Comparison of ENCODE assay signal across 7 cellular contexts in genomic region chr20:35618032-35618371, GRCh38. TPM values are rescaled to one million over a fixed set of nuclear protein-coding genes. Genes with fewer than 3 reads are reported as not detected.
A peak's percentile ranks its signal among the peaks of the same experiment; 100 is the strongest.
DNase-seq lines count a peak whose midpoint lies in the region; ATAC-seq and TF ChIP-seq lines count a peak whose summit lies in the region.

No MANE protein-coding gene starts in this region.

- intact Hi-C loops in spleen (cut with DNase I; ENCODE audit: low total_unique reads), result loop anchor here (5.0 to 10.0 kb wide), 2 partner anchors 44 to 73 kb away; partner anchors contain the start of genes CPNE1, ERGIC3 and RBM12

- no peaks in the 10 kb centered on the region for H3K9me3 ChIP-seq in spleen

- H3K4me3 Mint-ChIP-seq in WTC11, result peak overlapping the region; percentile 89

- H3K27me3 ChIP-seq in H7 (ENCODE audit: control insufficient read depth, insufficient read depth, low read length) (peaks cover 22% of the 10 kb centered on the region), spleen (replicated peaks in 1 of 7) (peaks cover 0 to 20% (median 0%) of the 10 kb centered on the region in 7 donors)

- H3K36me3 Mint-ChIP-seq in WTC11, result no peaks in the 10 kb centered on the region

- 30 to 47% (median 37%) methylated on average over 3 of the region's 3 CpGs for WGBS in spleen, 5 donors

- CTCF ChIA-PET in WTC11 (lab: Charles Lee), result interaction anchor here (1.3 to 6.7 kb wide), 13 partner anchors 12 to 336 kb away, joined by 8 to 62 read pairs (median 10); partner anchors contain the start of genes ERGIC3, RBM39 and SCAND1

- DNase-seq in H7 (no peak), WTC11 (ENCODE audit: low spot score) (no peak), fibroblast of the aortic adventitia (ENCODE audit: low read depth) (no peak), spleen (peak; percentile 54), erythroblast (lab: John Stamatoyannopoulos, UW) (no peak), NCI-H774 (lab: John Stamatoyannopoulos, UW) (no peak), A172 (ENCODE audit: low spot score) (no peak)

- no peaks in the 10 kb centered on the region; the same call in 1 of the 2 replicates for H3K36me3 ChIP-seq in H7 (replicated peaks; ENCODE audit: control insufficient read depth, insufficient read depth, low read length)
- peaks cover 0 to 12% (median 0%) of the 10 kb centered on the region in 6 donors for H3K36me3 ChIP-seq in spleen

- H3K4me3 ChIP-seq in H7 (ENCODE audit: insufficient read depth, low read depth, low read length) (peak overlapping the region; percentile 61; the same call in 1 of the 2 replicates), fibroblast of the aortic adventitia (ENCODE audit: low read depth, low read length) (peak overlapping the region; percentile 71), spleen (peak overlapping the region in 5 of 8 donors; percentile 46 to 81 (median 55))

- POLR2A ChIA-PET in WTC11 (lab: Charles Lee), result interaction anchor here (0.6 to 3.0 kb wide), 3 partner anchors 9 to 124 kb away, joined by 4 to 10 read pairs (median 5); partner anchors contain the start of gene RBM39

- no peaks in the 10 kb centered on the region for H3K9me3 Mint-ChIP-seq in WTC11

- H3K4me1 Mint-ChIP-seq in WTC11, result peaks cover 15% of the 10 kb centered on the region

- no peak for ATAC-seq in WTC11

- peaks cover 23 to 65% (median 47%) of the 10 kb centered on the region in 6 donors for H3K4me1 ChIP-seq in spleen

- H3K27me3 Mint-ChIP-seq in WTC11 (ENCODE audit: low read depth), result peaks cover 27% of the 10 kb centered on the region

- TF ChIP-seq POLR2A in spleen (IDR thresholded peaks at IDR 0.05) (no peak), erythroblast (IDR thresholded peaks at IDR 0.05; ENCODE audit: low read length) (no peak)

- TF ChIP-seq CTCF in WTC11 (IDR thresholded peaks at IDR 0.05) (no peak), fibroblast of the aortic adventitia (IDR thresholded peaks at IDR 0.05; ENCODE audit: insufficient read depth, low read length) (no peak), spleen (IDR thresholded peaks at IDR 0.05 in 8 of 11, conservative IDR thresholded peaks at IDR 0.05 in 3 of 11) (no peak)

- H3K27ac Mint-ChIP-seq in WTC11, result no peak overlapping the region

- peak overlapping the region in 5 of 8 donors; percentile 91 to 96 (median 92) for H3K27ac ChIP-seq in spleen

TF ChIP-seq in WTC11, 78 proteins besides CTCF, POLR2A, EP300 and RAD21:
- TF ChIP-seq, protein P1, sequence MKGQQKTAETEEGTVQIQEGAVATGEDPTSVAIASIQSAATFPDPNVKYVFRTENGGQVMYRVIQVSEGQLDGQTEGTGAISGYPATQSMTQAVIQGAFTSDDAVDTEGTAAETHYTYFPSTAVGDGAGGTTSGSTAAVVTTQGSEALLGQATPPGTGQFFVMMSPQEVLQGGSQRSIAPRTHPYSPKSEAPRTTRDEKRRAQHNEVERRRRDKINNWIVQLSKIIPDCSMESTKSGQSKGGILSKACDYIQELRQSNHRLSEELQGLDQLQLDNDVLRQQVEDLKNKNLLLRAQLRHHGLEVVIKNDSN (CRISPR knock-in tag; IDR thresholded peaks at IDR 0.05), result no peak
- TF ChIP-seq GRHL2 (CRISPR knock-in tag; IDR thresholded peaks at IDR 0.05; ENCODE audit: insufficient replicate concordance, severe bottlenecking), result no peak
- no peak for TF ChIP-seq E2F5 (CRISPR knock-in tag; IDR thresholded peaks at IDR 0.05)
- no peak for TF ChIP-seq E2F4 (CRISPR knock-in tag; IDR thresholded peaks at IDR 0.05; ENCODE audit: borderline replicate concordance, low read depth)
- no peak for TF ChIP-seq ZSCAN18 (CRISPR knock-in tag; IDR thresholded peaks at IDR 0.05)
- TF ChIP-seq, protein P2, sequence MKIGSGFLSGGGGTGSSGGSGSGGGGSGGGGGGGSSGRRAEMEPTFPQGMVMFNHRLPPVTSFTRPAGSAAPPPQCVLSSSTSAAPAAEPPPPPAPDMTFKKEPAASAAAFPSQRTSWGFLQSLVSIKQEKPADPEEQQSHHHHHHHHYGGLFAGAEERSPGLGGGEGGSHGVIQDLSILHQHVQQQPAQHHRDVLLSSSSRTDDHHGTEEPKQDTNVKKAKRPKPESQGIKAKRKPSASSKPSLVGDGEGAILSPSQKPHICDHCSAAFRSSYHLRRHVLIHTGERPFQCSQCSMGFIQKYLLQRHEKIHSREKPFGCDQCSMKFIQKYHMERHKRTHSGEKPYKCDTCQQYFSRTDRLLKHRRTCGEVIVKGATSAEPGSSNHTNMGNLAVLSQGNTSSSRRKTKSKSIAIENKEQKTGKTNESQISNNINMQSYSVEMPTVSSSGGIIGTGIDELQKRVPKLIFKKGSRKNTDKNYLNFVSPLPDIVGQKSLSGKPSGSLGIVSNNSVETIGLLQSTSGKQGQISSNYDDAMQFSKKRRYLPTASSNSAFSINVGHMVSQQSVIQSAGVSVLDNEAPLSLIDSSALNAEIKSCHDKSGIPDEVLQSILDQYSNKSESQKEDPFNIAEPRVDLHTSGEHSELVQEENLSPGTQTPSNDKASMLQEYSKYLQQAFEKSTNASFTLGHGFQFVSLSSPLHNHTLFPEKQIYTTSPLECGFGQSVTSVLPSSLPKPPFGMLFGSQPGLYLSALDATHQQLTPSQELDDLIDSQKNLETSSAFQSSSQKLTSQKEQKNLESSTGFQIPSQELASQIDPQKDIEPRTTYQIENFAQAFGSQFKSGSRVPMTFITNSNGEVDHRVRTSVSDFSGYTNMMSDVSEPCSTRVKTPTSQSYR (CRISPR knock-in tag; IDR thresholded peaks at IDR 0.05), result no peak
- no peak for TF ChIP-seq SMAD4 (CRISPR knock-in tag; IDR thresholded peaks at IDR 0.05)
- no peak for TF ChIP-seq OVOL2 (CRISPR knock-in tag; IDR thresholded peaks at IDR 0.05; ENCODE audit: borderline replicate concordance)
- TF ChIP-seq ELF4 (CRISPR knock-in tag; IDR thresholded peaks at IDR 0.05; ENCODE audit: low read depth), result no peak
- TF ChIP-seq MAX (CRISPR knock-in tag; IDR thresholded peaks at IDR 0.05), result no peak
- no peak for TF ChIP-seq TEAD4 (CRISPR knock-in tag; IDR thresholded peaks at IDR 0.05)
- no peak for TF ChIP-seq CREM (CRISPR knock-in tag; IDR thresholded peaks at IDR 0.05)
- no peak for TF ChIP-seq ZBTB21 (CRISPR knock-in tag; IDR thresholded peaks at IDR 0.05; ENCODE audit: borderline replicate concordance)
- no peak for TF ChIP-seq ZNF317 (CRISPR knock-in tag; IDR thresholded peaks at IDR 0.05; ENCODE audit: borderline replicate concordance, low read depth)
- no peak for TF ChIP-seq ESRRA (CRISPR knock-in tag; IDR thresholded peaks at IDR 0.05; ENCODE audit: borderline replicate concordance)

RNA-seq across cellular contexts. Expression of gene SPAG4, which starts 2.4 kb away (rescaled TPM):
- total RNA-seq in H7 (2014; rRNA removed; shearing (Covaris generic)), result 6.1 and 8.0 TPM in 2 replicates
- total RNA-seq in WTC11 (2021) (3.5 to 8.6 TPM (median 8.4 TPM) in 3 replicates), fibroblast of the aortic adventitia (ENCODE audit: low replicate concordance) (2.2 and 4.7 TPM in 2 replicates), spleen (10 to 100 TPM in 5 of 7 donors, 1 to 10 TPM in 2; 2.5 to 32.1 (median 14.7) TPM)
- 10 to 100 TPM in 1 of 3 donors, 1 to 10 TPM in 2; 5.2 to 10.9 (median 5.7) TPM for polyA plus RNA-seq in spleen
- total RNA-seq in A172 (2014; rRNA removed; shearing (Covaris generic)), result 1.5 and 7.1 TPM in 2 replicates

RNA-seq across cellular contexts. Expression of gene CPNE1, which starts 46.7 kb away (rescaled TPM):
- total RNA-seq in H7 (2014; rRNA removed; shearing (Covaris generic)), result 108 and 126 TPM in 2 replicates
- total RNA-seq in WTC11 (2021), result 287 to 312 TPM (median 299 TPM) in 3 replicates
- total RNA-seq in fibroblast of the aortic adventitia (ENCODE audit: low replicate concordance), result 127 and 154 TPM in 2 replicates
- 100 to 1,000 TPM in 6 of 7 donors, 10 to 100 TPM in 1; 93.9 to 247 (median 234) TPM for total RNA-seq in spleen
- polyA plus RNA-seq in spleen, result 100 to 1,000 TPM; 183 to 215 (median 203) TPM
- 194 and 195 TPM in 2 replicates for total RNA-seq in A172 (2014; rRNA removed; shearing (Covaris generic))

RNA-seq across cellular contexts. Expression of gene RBM12, which starts 46.7 kb away (rescaled TPM):
- 49.5 and 50.0 TPM in 2 replicates for total RNA-seq in H7 (2014; rRNA removed; shearing (Covaris generic))
- total RNA-seq in WTC11 (2021), result 125 to 163 TPM (median 160 TPM) in 3 replicates
- total RNA-seq in fibroblast of the aortic adventitia (ENCODE audit: low replicate concordance), result 49.0 and 65.4 TPM in 2 replicates
- 100 to 1,000 TPM in 1 of 7 donors, 10 to 100 TPM in 6; 44.6 to 100 (median 89.1) TPM for total RNA-seq in spleen
- polyA plus RNA-seq in spleen, result 10 to 100 TPM; 10.6 to 17.9 (median 14.4) TPM
- total RNA-seq in A172 (2014; rRNA removed; shearing (Covaris generic)), result 50.9 and 51.3 TPM in 2 replicates
